In the genomic region with DNA sequence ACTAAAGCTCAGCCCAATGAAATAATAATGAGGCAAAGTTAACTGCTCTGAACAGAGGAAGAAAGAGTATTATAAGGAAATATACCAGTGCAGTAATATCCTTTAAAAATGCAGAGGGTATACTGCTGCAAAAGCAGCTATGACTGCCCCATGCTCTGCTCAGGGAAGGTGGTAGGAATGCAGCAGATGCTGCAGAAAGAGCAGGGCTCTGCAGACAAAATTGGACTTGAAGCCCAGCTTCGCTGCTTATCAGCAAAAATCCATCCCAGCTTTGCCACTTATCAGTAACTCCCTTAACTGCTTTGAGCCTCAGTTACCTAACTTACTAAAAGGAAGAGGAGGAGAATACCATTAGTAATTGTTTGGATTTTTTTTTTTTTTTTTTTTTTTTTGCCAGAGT, we compare ENCODE assay signal across 22 cellular contexts.
"Had no signal": no experiment of that assay in that cellular context is flagged by ENCODE, and none has a peak within 500 bp of the region (broad histone marks: within the 10 kb centered on the region; RNA-seq: fewer than 3 reads in every experiment).

No MANE protein-coding gene starts in this region.

- H3K9me3 Mint-ChIP-seq: endodermal cell, nephron progenitor cell had no signal

- H3K79me2 ChIP-seq: hepatocyte had no signal

- H3K4me3 Mint-ChIP-seq: endodermal cell, memory B cell, naive B cell, nephron progenitor cell had no signal

- H3K4me2 ChIP-seq: hepatocyte had no signal

- H3K4me1 Mint-ChIP-seq: memory B cell, naive B cell had no signal

- H3K9me3 ChIP-seq: left ventricle myocardium inferior, lower lobe of right lung, right atrium auricular region, stomach, thoracic aorta, transverse colon had no signal

- DNase-seq: effector CD4-positive, alpha-beta T cell; endodermal cell; head of caudate nucleus; kidney; left cardiac atrium; left ventricle myocardium inferior; lower lobe of right lung; naive B cell; small intestine; stimulated activated CD4-positive, alpha-beta T cell treated with anti-CD3 and anti-CD28 coated beads, Interleukin-12 subunit alpha, Interleukin-12 subunit beta, amount 100 ng/mL, for 4 hours; stimulated activated naive CD4-positive, alpha-beta T cell; stomach; substantia nigra; transverse colon had no signal

- H3K4me3 ChIP-seq: coronary artery, hepatocyte, left ventricle myocardium inferior, lower lobe of right lung, right atrium auricular region, stomach, thoracic aorta, transverse colon had no signal

- H3K36me3 Mint-ChIP-seq: memory B cell, naive B cell had no signal

- H2AFZ ChIP-seq: hepatocyte had no signal

- H3K27me3 Mint-ChIP-seq: memory B cell, naive B cell had no signal

- H3K27ac ChIP-seq: coronary artery, foreskin keratinocyte, left ventricle myocardium inferior, lower lobe of right lung, right atrium auricular region, stomach, thoracic aorta, transverse colon had no signal

- H3K4me1 ChIP-seq: foreskin keratinocyte, left ventricle myocardium inferior, lower lobe of right lung, right atrium auricular region, stomach, transverse colon had no signal

- H3K27me3 ChIP-seq: hepatocyte, right atrium auricular region, stomach, transverse colon had no signal

- H3K27ac Mint-ChIP-seq: endodermal cell, memory B cell had no signal

- ATAC-seq: foreskin keratinocyte, left cardiac atrium had no signal

- FAIRE-seq: endothelial cell of umbilical vein, kidney, small intestine had no signal

- H3K36me3 ChIP-seq: left ventricle myocardium inferior, lower lobe of right lung, right atrium auricular region, stomach, thoracic aorta, transverse colon had no signal
